Comparison of ENCODE assay signal across 23 cellular contexts in the genomic region with DNA sequence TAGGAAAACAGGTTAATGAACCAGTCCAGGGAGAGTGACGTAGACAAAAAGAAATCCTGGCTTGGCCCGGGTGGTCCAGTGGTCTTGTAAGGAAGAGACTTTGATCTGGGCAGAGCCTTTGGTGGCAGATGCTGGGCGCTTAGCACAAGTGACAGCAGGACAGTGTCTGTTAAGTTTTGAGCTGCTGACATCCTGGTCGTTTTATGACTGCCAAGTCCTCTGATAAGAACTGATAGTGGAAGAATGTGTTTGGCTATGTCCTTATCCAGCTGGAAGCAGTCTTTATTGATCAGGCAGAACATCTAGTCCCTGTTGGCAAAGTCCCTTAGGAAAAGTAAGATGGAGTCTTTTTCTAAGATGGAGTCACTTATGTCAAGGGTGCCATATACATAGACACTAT. TPM values are rescaled to one million over a fixed set of nuclear protein-coding genes. Genes with fewer than 3 reads are reported as not detected.
DNase-seq lines count a peak whose midpoint lies in the region; ATAC-seq, FAIRE-seq and TF ChIP-seq lines count a peak whose summit lies in the region.
"Had no signal": no experiment of that assay in that cellular context is flagged by ENCODE, and none has a peak within 500 bp of the region (broad histone marks: within the 10 kb centered on the region; RNA-seq: fewer than 3 reads in every experiment).

No MANE protein-coding gene starts in this region.

- DNase-seq in heart left ventricle (no peak), right atrium auricular region (ENCODE audit: low spot score) (no peak), left ventricle myocardium superior (no peak), small intestine (peak; percentile 71), NCI-H2171 (lab: John Stamatoyannopoulos, UW) (no peak)
- DNase-seq: C1 segment of cervical spinal cord; Calu3; CD4-positive, alpha-beta memory T cell; COR-L47; DMS79 treated with DMSO at 0.1 percent for 48 hours; GF-D8; H9 had no signal

- peaks cover 0 to 8% (median 0%) of the 10 kb centered on the region in 12 donors for H3K4me1 ChIP-seq in heart left ventricle
- peaks cover 0 to 20% of the 10 kb centered on the region in 2 donors for H3K4me1 ChIP-seq in right atrium auricular region
- H3K4me1 ChIP-seq in small intestine (ENCODE audit: control insufficient read depth in 2 of 2, insufficient read depth in 1 of 2, low read depth in 1 of 2, low read length in 1 of 2), result peaks cover 0 to 2% of the 10 kb centered on the region in 2 donors

- peaks cover 0 to 8% (median 0%) of the 10 kb centered on the region in 12 donors for H3K9me3 ChIP-seq in heart left ventricle
- H3K9me3 ChIP-seq in right atrium auricular region, result no peaks in the 10 kb centered on the region
- no peaks in the 10 kb centered on the region for H3K9me3 ChIP-seq in small intestine (ENCODE audit: control insufficient read depth, low read depth)

- no peaks in the 10 kb centered on the region for H3K36me3 ChIP-seq in heart left ventricle
- no peaks in the 10 kb centered on the region for H3K36me3 ChIP-seq in right atrium auricular region
- H3K36me3 ChIP-seq in small intestine (ENCODE audit: control insufficient read depth in 2 of 2, insufficient read depth in 2 of 2, low read length in 2 of 2), result no peaks in the 10 kb centered on the region

- no peak for TF ChIP-seq POLR2A in heart left ventricle (IDR thresholded peaks at IDR 0.05)

- H3K27ac ChIP-seq in heart left ventricle (no peak overlapping the region), right atrium auricular region (no peak overlapping the region), small intestine (ENCODE audit: low read depth in 1 of 2, low read length in 1 of 2) (no peak overlapping the region)

- TF ChIP-seq CTCF in heart left ventricle (IDR thresholded peaks at IDR 0.05) (no peak), right atrium auricular region (IDR thresholded peaks at IDR 0.05) (no peak)

- ATAC-seq in heart left ventricle (peak; percentile 12 to 47 (median 26)), left ventricle myocardium superior (peak; percentile 69), HG03045 (IDR thresholded peaks at IDR 0.05; ENCODE audit: unreplicated experiment) (no peak)
- ATAC-seq: GM23338, HCT116 had no signal

- no peaks in the 10 kb centered on the region for H3K27me3 ChIP-seq in heart left ventricle
- no peaks in the 10 kb centered on the region for H3K27me3 ChIP-seq in right atrium auricular region
- H3K27me3 ChIP-seq in small intestine (ENCODE audit: control insufficient read depth in 2 of 2, insufficient read depth in 2 of 2, low read length in 2 of 2), result no peaks in the 10 kb centered on the region

- H3K4me3 ChIP-seq in heart left ventricle, result no peak overlapping the region
- H3K4me3 ChIP-seq in right atrium auricular region, result no peak overlapping the region
- no peak overlapping the region for H3K4me3 ChIP-seq in small intestine (ENCODE audit: low read depth in 1 of 2, low read length in 2 of 2)
- H3K4me3 ChIP-seq: GM23338 had no signal

- WGBS in heart left ventricle, 4 donors, result 27 to 39% (median 35%) methylated on average over 4 of the region's 4 CpGs
- 28 to 58% (median 34%) methylated on average over 4 of the region's 4 CpGs for WGBS in small intestine, 3 donors

- intact Hi-C loops in heart left ventricle (cut with DNase I), result no loop called here
- intact Hi-C loops in left ventricle myocardium superior (cut with micrococcal nuclease), result no loop called here

- no peak for FAIRE-seq in small intestine (lab: Jason Lieb, UNC)
- FAIRE-seq: GM12891, GM18507 had no signal

RNA-seq across cellular contexts. Expression of a gene that starts 27.4 kb away (rescaled TPM):
- total RNA-seq in heart left ventricle, result 10 to 100 TPM in 7 of 9 donors, 1 to 10 TPM in 2; 8.1 to 14.7 (median 12.3) TPM
- polyA plus RNA-seq in heart left ventricle, result 1 to 10 TPM; 3.8 to 3.9 TPM
- 1 to 10 TPM; 7.8 to 8.7 TPM for total RNA-seq in right atrium auricular region
- 12.0 TPM for total RNA-seq in left ventricle myocardium superior
- 1 to 10 TPM; 2.7 to 4.7 (median 3.4) TPM for polyA plus RNA-seq in small intestine

RNA-seq across cellular contexts. Expression of a gene that starts 36.0 kb away (rescaled TPM):
- total RNA-seq in heart left ventricle (not detected), right atrium auricular region (not detected), left ventricle myocardium superior (not detected)
- polyA plus RNA-seq in heart left ventricle (under 1 TPM in 1 of 2 donors, not detected in 1; 0.03 TPM), small intestine (10 to 100 TPM in 1 of 3 donors, 1 to 10 TPM in 2; 6.2 to 11.9 (median 6.8) TPM)
- total RNA-seq: A172; A673; Calu3; CD4-positive, alpha-beta memory T cell; Daoy; G401; H4; H9 had no signal
- polyA plus RNA-seq: BJ; CD4-positive, alpha-beta memory T cell had no signal
